Comparison of ENCODE assay signal across 16 cellular contexts in genomic region chrX:30483996-30484395, GRCh38.
DNase-seq lines count a peak whose midpoint lies in the region; ATAC-seq and TF ChIP-seq lines count a peak whose summit lies in the region.
"Had no signal": no experiment of that assay in that cellular context is flagged by ENCODE, and none has a peak within 500 bp of the region (broad histone marks: within the 10 kb centered on the region; RNA-seq: fewer than 3 reads in every experiment).

No MANE protein-coding gene starts in this region.

- no peak for TF ChIP-seq CTCF in GM10248 (IDR thresholded peaks at IDR 0.05; ENCODE audit: control extremely low read depth, extremely low read depth, low read depth, missing control alignments)
- no peak for TF ChIP-seq CTCF in SK-N-SH (IDR thresholded peaks at IDR 0.05)

- H3K4me3 ChIP-seq in SK-N-SH (ENCODE audit: low read depth in 2 of 2, low read length in 1 of 2), result no peak overlapping the region
- H3K4me3 ChIP-seq: upper lobe of right lung had no signal

- no peak overlapping the region for H3K4me2 ChIP-seq in SK-N-SH

- H3K79me2 ChIP-seq in SK-N-SH (ENCODE audit: insufficient read depth), result no peaks in the 10 kb centered on the region

- no peak overlapping the region for H3K27ac ChIP-seq in SK-N-SH (ENCODE audit: low read depth in 2 of 2, low read length in 1 of 2)
- H3K27ac ChIP-seq: neutrophil, upper lobe of right lung, VCaP had no signal

- no peaks in the 10 kb centered on the region for H3K9me2 ChIP-seq in SK-N-SH

- peak; percentile 7 for DNase-seq in GM10248 (ENCODE audit: extremely low spot score)
- DNase-seq in SK-N-SH, result no peak
- DNase-seq in NCI-H1417 treated with DMSO at 0.1 percent for 48 hours (lab: John Stamatoyannopoulos, UW), result no peak
- no peak for DNase-seq in stimulated activated CD4-positive, alpha-beta T cell treated with anti-CD3 and anti-CD28 coated beads, Interleukin-1b, Interleukin-23, amount 100 ng/mL, for 48 hours
- DNase-seq: activated gamma-delta T cell treated with Interleukin-2 at 50 U/mL for 16 hours, glutamatergic neuron, islet precursor cell, NCI-H1092 treated with DMSO at 0.1 percent for 48 hours, upper lobe of right lung had no signal

- CTCF ChIA-PET in GM10248 (lab: Yijun Ruan, JAX) (interaction anchor here (0.8 to 1.1 kb wide), 4 partner anchors 11 to 209 kb away, joined by 3 read pairs; no protein-coding TSS in a partner anchor), SK-N-SH (lab: Yijun Ruan, JAX) (interaction anchor here (1.5 kb wide), 1 partner anchor 20 kb away, joined by 3 read pairs; no protein-coding TSS in a partner anchor)

- H3K36me3 ChIP-seq in SK-N-SH (replicated peaks in 1 of 2; ENCODE audit: control insufficient read depth in 1 of 2, insufficient read depth in 2 of 2, low read length in 1 of 2), result no peaks in the 10 kb centered on the region
- H3K36me3 ChIP-seq: neutrophil, upper lobe of right lung had no signal

- no peaks in the 10 kb centered on the region for H3F3A ChIP-seq in SK-N-SH (replicated peaks; ENCODE audit: insufficient read depth)

- H3K9ac ChIP-seq in SK-N-SH, result no peak overlapping the region

- ATAC-seq in GM19351 (IDR thresholded peaks at IDR 0.05; ENCODE audit: unreplicated experiment), result peak; percentile 69
- ATAC-seq in HG02763 (IDR thresholded peaks at IDR 0.05; ENCODE audit: unreplicated experiment), result peak; percentile 51
- ATAC-seq in HG03354 (IDR thresholded peaks at IDR 0.05; ENCODE audit: poor library complexity, severe bottlenecking, unreplicated experiment), result peak; percentile 45
- no peak for ATAC-seq in HG03457 (IDR thresholded peaks at IDR 0.05; ENCODE audit: unreplicated experiment)
- ATAC-seq: stimulated activated memory B cell treated with anti-CD40 and anti-IgM and Interleukin-4, amounts not matched to agents 10 μg/mL and 1 μg/mL and 100 μg/mL, for 72 hours; upper lobe of right lung had no signal

- whole genome bisulfite sequencing in SK-N-SH (ENCODE audit: low lambda C conversion rate), result 10% methylated on average over 2 of the region's 2 CpGs

- no peak overlapping the region; the same call in 1 of the 2 replicates for H2AFZ ChIP-seq in SK-N-SH (ENCODE audit: low read depth)

- H4K20me1 ChIP-seq in SK-N-SH (ENCODE audit: insufficient read depth), result no peaks in the 10 kb centered on the region

- POLR2A ChIA-PET in GM10248 (lab: Yijun Ruan, JAX), result no interaction called here
- POLR2A ChIA-PET in SK-N-SH (lab: Yijun Ruan, JAX), result no interaction called here

- no peaks in the 10 kb centered on the region; the same call in 1 of the 2 replicates for H3K27me3 ChIP-seq in SK-N-SH (ENCODE audit: insufficient read depth)
- H3K27me3 ChIP-seq: neutrophil, upper lobe of right lung had no signal

- TF ChIP-seq EP300 in SK-N-SH (IDR thresholded peaks at IDR 0.05; ENCODE audit: borderline replicate concordance in 1 of 2, low read depth in 1 of 2, low read length in 1 of 2), result no peak

- no peaks in the 10 kb centered on the region for H3K4me1 ChIP-seq in SK-N-SH (ENCODE audit: control insufficient read depth in 1 of 2, insufficient read depth in 2 of 2, low read depth in 1 of 2, low read length in 1 of 2)
- H3K4me1 ChIP-seq: upper lobe of right lung had no signal

- no peak for TF ChIP-seq RAD21 in SK-N-SH (IDR thresholded peaks at IDR 0.05; ENCODE audit: low read length)

- H3K9me3 ChIP-seq in SK-N-SH, result no peaks in the 10 kb centered on the region
- H3K9me3 ChIP-seq: neutrophil, upper lobe of right lung had no signal

TF ChIP-seq in SK-N-SH, 30 proteins besides CTCF, POLR2A, EP300 and RAD21:
- TF ChIP-seq ELF1 (IDR thresholded peaks at IDR 0.05) (no peak), USF1 (IDR thresholded peaks at IDR 0.05; ENCODE audit: borderline replicate concordance, low read depth) (no peak), PBX3 (IDR thresholded peaks at IDR 0.05) (no peak), USF2 (IDR thresholded peaks at IDR 0.05; ENCODE audit: borderline replicate concordance, low read depth, low read length) (no peak), MAX (IDR thresholded peaks at IDR 0.05; ENCODE audit: low read depth) (no peak), RCOR1 (IDR thresholded peaks at IDR 0.05; ENCODE audit: low read length) (no peak), FOSL2 (IDR thresholded peaks at IDR 0.05; ENCODE audit: borderline replicate concordance, low read depth) (no peak), NFIC (IDR thresholded peaks at IDR 0.05; ENCODE audit: borderline replicate concordance) (no peak), IRF3 (IDR thresholded peaks at IDR 0.05; ENCODE audit: low read depth, low read length) (no peak), YY1 (IDR thresholded peaks at IDR 0.05; ENCODE audit: low read depth) (no peak), FOXM1 (IDR thresholded peaks at IDR 0.05; ENCODE audit: low read depth) (no peak), RXRA (IDR thresholded peaks at IDR 0.05; ENCODE audit: borderline replicate concordance, low read depth) (no peak), JUND (IDR thresholded peaks at IDR 0.05) (no peak), TEAD4 (IDR thresholded peaks at IDR 0.05; ENCODE audit: borderline replicate concordance, insufficient read depth) (no peak)
